In genomic region chr14:33484264-33484663, GRCh38 we compare ENCODE assay signal across 18 cellular contexts.
A peak's percentile ranks its signal among the peaks of the same experiment; 100 is the strongest.
DNase-seq lines count a peak whose midpoint lies in the region; ATAC-seq and TF ChIP-seq lines count a peak whose summit lies in the region.
"Had no signal": no experiment of that assay in that cellular context is flagged by ENCODE, and none has a peak within 500 bp of the region (broad histone marks: within the 10 kb centered on the region; RNA-seq: fewer than 3 reads in every experiment).

No MANE protein-coding gene starts in this region.

- peaks cover 0 to 7% (median 0%) of the 10 kb centered on the region in 9 donors for H3K4me1 ChIP-seq in heart right ventricle
- H3K4me1 ChIP-seq: colonic mucosa, Peyer's patch, right lobe of liver had no signal

- no peaks in the 10 kb centered on the region for H3K27me3 ChIP-seq in heart right ventricle
- H3K27me3 ChIP-seq: colonic mucosa, MG63, Peyer's patch, right lobe of liver had no signal

- peak overlapping the region in 1 of 10 donors; percentile 10 for H3K4me3 ChIP-seq in heart right ventricle
- H3K4me3 ChIP-seq: colonic mucosa, MG63, Peyer's patch, right lobe of liver, SK-N-MC had no signal

- H3K27ac ChIP-seq in VCaP (peak overlapping the region; percentile 67), heart right ventricle (no peak overlapping the region)
- H3K27ac ChIP-seq: colonic mucosa, Peyer's patch, right lobe of liver, SK-N-MC had no signal

- 7 to 13% methylated on average over 5 of the region's 5 CpGs for WGBS in heart right ventricle, 2 donors

- ATAC-seq in heart right ventricle: peak in 5 of 8 donors; percentile 46 to 88 (median 57)
- peak; percentile 82 for ATAC-seq in omental fat pad (ENCODE audit: low FRiP score)
- no peak for ATAC-seq in HG03520 (IDR thresholded peaks at IDR 0.05; ENCODE audit: unreplicated experiment)
- ATAC-seq in HG03342 (IDR thresholded peaks at IDR 0.05; ENCODE audit: unreplicated experiment): no peak

- TF ChIP-seq CTCF in VCaP (conservative IDR thresholded peaks at IDR 0.05): no peak
- no peak for TF ChIP-seq CTCF in heart right ventricle (IDR thresholded peaks at IDR 0.05)
- TF ChIP-seq CTCF in omental fat pad (IDR thresholded peaks at IDR 0.05): no peak

- intact Hi-C loops in heart right ventricle (cut with DNase I): no loop called here

- H3K9me3 ChIP-seq in heart right ventricle: no peaks in the 10 kb centered on the region
- H3K9me3 ChIP-seq: colonic mucosa, MG63, Peyer's patch, right lobe of liver had no signal

- no peaks in the 10 kb centered on the region for H3K36me3 ChIP-seq in heart right ventricle
- H3K36me3 ChIP-seq: colonic mucosa, MG63, Peyer's patch, right lobe of liver had no signal

- peak; percentile 18 for DNase-seq in M059J (ENCODE audit: low read depth)
- no peak for DNase-seq in heart right ventricle
- no peak for DNase-seq in omental fat pad (ENCODE audit: low spot score)
- DNase-seq in activated effector memory CD4-positive, alpha-beta T cell treated with Interleukin-2 at 50 U/mL for 16 hours: no peak
- no peak for DNase-seq in effector CD8-positive, alpha-beta T cell (lab: John Stamatoyannopoulos, UW)
- DNase-seq: activated CD4-positive, alpha-beta T cell treated with anti-CD3 and anti-CD28 coated beads for 1 hour; AML-193; colonic mucosa; MG63; naive B cell; NCI-H146; NCI-H748 treated with DMSO at 0.1 percent for 48 hours; Peyer's patch; right lobe of liver had no signal

Comparison
In these comparisons a context has a peak if more than half of its experiments do, and no peak if none do; other contexts are left out.
1. ATAC-seq: peak in heart right ventricle (5 of 8) and omental fat pad (single experiment); none in HG03520 (single experiment) and HG03342 (single experiment).